ENCODE assay signal across 8 cellular contexts in the genomic region with DNA sequence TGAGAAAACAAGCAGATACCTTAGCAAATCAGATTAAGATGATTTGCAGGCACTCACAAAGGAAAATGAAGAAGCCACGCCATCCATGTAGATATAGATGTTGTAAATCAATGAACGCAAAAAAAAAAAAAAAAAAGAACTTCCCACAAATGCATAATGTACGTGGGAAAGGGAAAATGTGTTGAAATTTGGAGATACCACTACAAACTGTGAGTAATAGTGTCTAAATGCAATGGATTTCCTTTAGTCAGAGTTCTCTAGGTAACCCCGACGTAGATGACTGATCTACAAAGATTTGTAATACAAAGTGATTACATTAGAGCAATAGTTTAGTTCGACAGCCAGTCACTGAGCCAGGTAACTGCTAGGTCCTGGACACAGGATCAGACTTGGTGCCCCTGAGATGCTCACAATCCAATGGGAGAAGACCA. TPM values are rescaled to one million over a fixed set of nuclear protein-coding genes. Genes with fewer than 3 reads are reported as not detected.
DNase-seq lines count a peak whose midpoint lies in the region; ATAC-seq, FAIRE-seq and TF ChIP-seq lines count a peak whose summit lies in the region.

No MANE protein-coding gene starts in this region.

- H3K9me3 ChIP-seq in HAP-1 (peaks cover 5% of the 10 kb centered on the region), small intestine (ENCODE audit: control insufficient read depth, low read depth) (no peaks in the 10 kb centered on the region), aorta (ENCODE audit: control insufficient read depth, low read length) (no peaks in the 10 kb centered on the region)

- ATAC-seq in aorta (ENCODE audit: low FRiP score), result no peak

- in situ Hi-C loops in HAP-1 (cut with MboI; ENCODE audit: low sequenced_read_pairs), result no loop called here

- intact Hi-C loops in aorta (cut with DNase I), result no loop called here

- FAIRE-seq in small intestine (lab: Jason Lieb, UNC), result no peak

- 84 to 90% (median 89%) methylated on average over 6 of the region's 6 CpGs for whole genome bisulfite sequencing in small intestine, 3 donors
- 88% methylated on average over 6 of the region's 6 CpGs for WGBS in aorta, 2 donors

- TF ChIP-seq CTCF in WI38 (IDR thresholded peaks at IDR 0.05; ENCODE audit: low read depth, low read length), result no peak
- TF ChIP-seq CTCF in foreskin fibroblast (IDR thresholded peaks at IDR 0.05; ENCODE audit: low read depth, low read length), result no peak

- H3K36me3 ChIP-seq in HAP-1 (replicated peaks) (peaks cover 8% of the 10 kb centered on the region), small intestine (ENCODE audit: control insufficient read depth in 2 of 2, insufficient read depth in 2 of 2, low read length in 2 of 2) (peaks cover under 1% of the 10 kb centered on the region in 2 donors), aorta (ENCODE audit: control insufficient read depth in 1 of 2, insufficient read depth in 2 of 2, low read length in 1 of 2) (no peaks in the 10 kb centered on the region)

- peak overlapping the region; percentile 42 for H3K4me3 ChIP-seq in HAP-1
- peak overlapping the region; percentile 73 for H3K4me3 ChIP-seq in WI38 (ENCODE audit: low read depth, low read length)
- H3K4me3 ChIP-seq in foreskin fibroblast (ENCODE audit: low read depth in 1 of 2, low read length in 2 of 2), result peak overlapping the region; percentile 61 to 85
- peak overlapping the region in 1 of 2 donors; percentile 34 for H3K4me3 ChIP-seq in small intestine (ENCODE audit: low read depth in 1 of 2, low read length in 2 of 2)
- no peak overlapping the region for H3K4me3 ChIP-seq in aorta (ENCODE audit: low read length in 2 of 2)

- H3K27ac ChIP-seq in small intestine (ENCODE audit: low read depth in 1 of 2, low read length in 1 of 2) (peak overlapping the region; percentile 28 to 68), aorta (ENCODE audit: low read depth in 1 of 2, low read length in 2 of 2) (no peak overlapping the region)

- H3K27me3 ChIP-seq in HAP-1 (ENCODE audit: low read depth), result no peaks in the 10 kb centered on the region
- H3K27me3 ChIP-seq in small intestine (ENCODE audit: control insufficient read depth in 2 of 2, insufficient read depth in 2 of 2, low read length in 2 of 2), result no peaks in the 10 kb centered on the region
- H3K27me3 ChIP-seq in aorta (ENCODE audit: control insufficient read depth in 1 of 2, insufficient read depth in 2 of 2, low read length in 1 of 2), result no peaks in the 10 kb centered on the region

- DNase-seq in HAP-1 (ENCODE audit: low spot score in 2 of 2) (no peak), foreskin fibroblast (no peak), small intestine (no peak), GM03348 (ENCODE audit: low spot score) (no peak), aorta (no peak)
- DNase-seq in stimulated activated CD4-positive, alpha-beta T cell treated with anti-CD3 and anti-CD28 coated beads, Interleukin-12 subunit alpha, Interleukin-12 subunit beta, amount 100 ng/mL, for 4 hours, result no peak
- DNase-seq in NK-92 treated with Interleukin-12 subunit alpha and Interleukin-12 subunit beta, amount 100 ng/mL, for 24 hours (lab: John Stamatoyannopoulos, UW), result no peak

- H3K4me1 ChIP-seq in HAP-1, result peaks cover 9% of the 10 kb centered on the region
- H3K4me1 ChIP-seq in small intestine (ENCODE audit: control insufficient read depth in 2 of 2, insufficient read depth in 1 of 2, low read depth in 1 of 2, low read length in 1 of 2), result peaks cover 2 to 5% of the 10 kb centered on the region in 2 donors
- peaks cover 0 to 3% of the 10 kb centered on the region in 2 donors for H3K4me1 ChIP-seq in aorta (ENCODE audit: control insufficient read depth in 1 of 2, insufficient read depth in 2 of 2, low read length in 2 of 2)

RNA-seq across cellular contexts. Expression of a gene that starts 0.8 kb away (rescaled TPM):
- polyA plus RNA-seq in small intestine (10 to 100 TPM; 15.4 to 21.7 (median 19.6) TPM), aorta (10 to 100 TPM; 12.4 to 17.3 TPM)
- total RNA-seq in aorta, result 10 to 100 TPM; 11.0 to 16.7 TPM

RNA-seq across cellular contexts. Expression of a gene that starts 4.3 kb away (rescaled TPM):
- polyA plus RNA-seq in small intestine (100 to 1,000 TPM; 176 to 381 (median 266) TPM), aorta (100 to 1,000 TPM; 307 to 366 TPM)
- total RNA-seq in aorta, result 100 to 1,000 TPM; 276 to 356 TPM

RNA-seq across cellular contexts. Expression of a gene that starts 21.7 kb away (rescaled TPM):
- polyA plus RNA-seq in small intestine, result not detected
- total RNA-seq in aorta, result not detected
- polyA plus RNA-seq in aorta, result under 1 TPM in 1 of 2 donors, not detected in 1; 0.28 TPM

RNA-seq across cellular contexts. Expression of a gene that starts 37.2 kb away (rescaled TPM):
- 10 to 100 TPM in 1 of 3 donors, 1 to 10 TPM in 2; 2.9 to 12.3 (median 6.8) TPM for polyA plus RNA-seq in small intestine
- total RNA-seq in aorta, result 1 to 10 TPM; 4.4 to 5.8 TPM
- polyA plus RNA-seq in aorta, result 10 to 100 TPM in 1 of 2 donors, 1 to 10 TPM in 1; 6.9 to 21.4 TPM

Comparison
In these comparisons a context has a peak if more than half of its experiments do, and no peak if none do; other contexts are left out.
1. H3K4me3 ChIP-seq: peak in HAP-1 (single experiment), WI38 (single experiment) and foreskin fibroblast (2 of 2); none in aorta (0 of 2).
2. H3K27ac ChIP-seq: peak in small intestine (2 of 2); none in aorta (0 of 2).